1 cellular context compared by ENCODE assay signal in genomic region chr17:62666061-62666800, GRCh38.
TF ChIP-seq lines count a peak whose summit lies in the region.

No MANE protein-coding gene starts in this region.

TF ChIP-seq in IMR-90, 13 proteins besides CTCF, POLR2A, EP300 and RAD21:
- TF ChIP-seq RCOR1 (IDR thresholded peaks at IDR 0.05; ENCODE audit: insufficient replicate concordance, low read length) (no peak), MAZ (IDR thresholded peaks at IDR 0.05; ENCODE audit: borderline replicate concordance, low read depth, low read length) (no peak), ELK1 (IDR thresholded peaks at IDR 0.05; ENCODE audit: borderline replicate concordance, low read depth, low read length) (no peak), BHLHE40 (IDR thresholded peaks at IDR 0.05; ENCODE audit: low read depth, low read length) (no peak)
